ENCODE assay signal across 10 cellular contexts in genomic region chr3:50605901-50606326, GRCh38. TPM values are rescaled to one million over a fixed set of nuclear protein-coding genes. Genes with fewer than 3 reads are reported as not detected.
DNase-seq lines count a peak whose midpoint lies in the region; ATAC-seq and TF ChIP-seq lines count a peak whose summit lies in the region.
"Had no signal": no experiment of that assay in that cellular context is flagged by ENCODE, and none has a peak within 500 bp of the region (broad histone marks: within the 10 kb centered on the region; RNA-seq: fewer than 3 reads in every experiment).

No MANE protein-coding gene starts in this region.

- CTCF ChIA-PET in CD4-positive, alpha-beta T cell (lab: Charles Lee) = interaction anchor here (0.8 to 9.5 kb wide), 3 partner anchors 10 to 33 kb away, joined by 3 to 114 read pairs (median 3); no protein-coding TSS in a partner anchor

- H3K9me3 ChIP-seq in CD4-positive, alpha-beta T cell (ENCODE audit: control insufficient read depth, low read length) = no peaks in the 10 kb centered on the region
- H3K9me3 ChIP-seq in psoas muscle = no peaks in the 10 kb centered on the region

- peak overlapping the region; percentile 93 for H3K27ac Mint-ChIP-seq in CD4-positive, alpha-beta T cell
- H3K27ac Mint-ChIP-seq in effector memory CD8-positive, alpha-beta T cell = peak overlapping the region; percentile 96 to 97

- POLR2A ChIA-PET in CD4-positive, alpha-beta T cell (lab: Charles Lee) = interaction anchor here (2.7 to 20.8 kb wide), 2 partner anchors 14 to 33 kb away, joined by 14 to 446 read pairs; partner anchors contain the start of genes C3orf18 and HEMK1

- H3K9me3 Mint-ChIP-seq in CD4-positive, alpha-beta T cell = no peaks in the 10 kb centered on the region
- no peaks in the 10 kb centered on the region for H3K9me3 Mint-ChIP-seq in effector memory CD8-positive, alpha-beta T cell

- H3K27ac ChIP-seq in CD4-positive, alpha-beta T cell (ENCODE audit: low read depth, low read length) = peak overlapping the region; percentile 73
- peak overlapping the region; percentile 91 for H3K27ac ChIP-seq in psoas muscle

- no peak for TF ChIP-seq CTCF in CD4-positive, alpha-beta T cell (IDR thresholded peaks at IDR 0.05)
- TF ChIP-seq CTCF in psoas muscle (IDR thresholded peaks at IDR 0.05) = no peak

- H3K27me3 ChIP-seq in CD4-positive, alpha-beta T cell (ENCODE audit: control insufficient read depth, insufficient read depth, low read length) = no peaks in the 10 kb centered on the region
- no peaks in the 10 kb centered on the region for H3K27me3 ChIP-seq in psoas muscle (ENCODE audit: insufficient read depth in 3 of 3, low read length in 2 of 3)

- intact Hi-C loops in CD4-positive, alpha-beta T cell (cut with DNase I, micrococcal nuclease) = no loop called here
- intact Hi-C loops in psoas muscle (cut with DNase I) = loop anchor here in 1 of 2 donors (2.0 kb wide), 1 partner anchor 23 kb away; no protein-coding TSS in a partner anchor

- DNase-seq in CD4-positive, alpha-beta T cell = no peak
- DNase-seq in NCI-H69 (lab: John Stamatoyannopoulos, UW) (peak; percentile 12), psoas muscle (peak in 1 of 2 donors; percentile 79), activated gamma-delta T cell (lab: John Stamatoyannopoulos, UW) (no peak)
- DNase-seq in effector memory CD8-positive, alpha-beta T cell = no peak
- DNase-seq: effector CD4-positive, alpha-beta T cell; islet precursor cell; NCI-H1092 had no signal

- no peaks in the 10 kb centered on the region for H3K27me3 Mint-ChIP-seq in CD4-positive, alpha-beta T cell
- H3K27me3 Mint-ChIP-seq in effector memory CD8-positive, alpha-beta T cell = no peaks in the 10 kb centered on the region

- H3K4me1 Mint-ChIP-seq in CD4-positive, alpha-beta T cell (ENCODE audit: low read depth) = peaks cover 99% of the 10 kb centered on the region
- peaks cover 94% of the 10 kb centered on the region in 2 donors for H3K4me1 Mint-ChIP-seq in effector memory CD8-positive, alpha-beta T cell (ENCODE audit: low read depth in 2 of 2)

- peak overlapping the region; percentile 76 for H3K4me3 Mint-ChIP-seq in CD4-positive, alpha-beta T cell
- peak overlapping the region; percentile 97 to 99 for H3K4me3 Mint-ChIP-seq in effector memory CD8-positive, alpha-beta T cell

- peaks cover 70% of the 10 kb centered on the region for H3K36me3 Mint-ChIP-seq in CD4-positive, alpha-beta T cell (ENCODE audit: low read depth)
- peaks cover 86% of the 10 kb centered on the region for H3K36me3 Mint-ChIP-seq in effector memory CD8-positive, alpha-beta T cell (ENCODE audit: insufficient read depth)

- H3K4me3 ChIP-seq in psoas muscle = peak overlapping the region; percentile 89

- WGBS in psoas muscle, 3 donors = 31 to 69% (median 33%) methylated on average over 5 of the region's 5 CpGs

- peaks cover 89% of the 10 kb centered on the region for H3K4me1 ChIP-seq in psoas muscle

- peaks cover 15 to 33% of the 10 kb centered on the region in 2 donors for H3K36me3 ChIP-seq in psoas muscle (ENCODE audit: insufficient read depth in 1 of 2, low read depth in 1 of 2)

- ATAC-seq in CD4-positive, alpha-beta T cell (ENCODE audit: poor library complexity) = no peak
- no peak for ATAC-seq in effector memory CD8-positive, alpha-beta T cell (replicated peaks)
- peak; percentile 12 to 55 (median 34) for ATAC-seq in psoas muscle
- no peak for ATAC-seq in HG02973 (IDR thresholded peaks at IDR 0.05; ENCODE audit: unreplicated experiment)
- ATAC-seq in HG03159 (IDR thresholded peaks at IDR 0.05; ENCODE audit: unreplicated experiment) = no peak

RNA-seq across cellular contexts. Expression of gene CISH, which starts 5.7 kb away (rescaled TPM):
- total RNA-seq in CD4-positive, alpha-beta T cell = 1 to 10 TPM; 3.5 to 3.7 TPM
- total RNA-seq in psoas muscle = 10 to 100 TPM; 16.9 to 75.1 (median 50.4) TPM
- 10 to 100 TPM; 12.8 to 36.5 (median 18.5) TPM for polyA plus RNA-seq in psoas muscle

RNA-seq across cellular contexts. Expression of gene MAPKAPK3, which starts 11.0 kb away (rescaled TPM):
- total RNA-seq in CD4-positive, alpha-beta T cell = 10 to 100 TPM; 16.4 to 16.6 TPM
- 100 to 1,000 TPM in 3 of 4 donors, 10 to 100 TPM in 1; 88.2 to 277 (median 187) TPM for total RNA-seq in psoas muscle
- 100 to 1,000 TPM; 213 to 409 (median 328) TPM for polyA plus RNA-seq in psoas muscle

RNA-seq across cellular contexts. Expression of gene HEMK1, which starts 36.6 kb away (rescaled TPM):
- total RNA-seq in CD4-positive, alpha-beta T cell = 10 to 100 TPM; 12.4 to 14.6 TPM
- total RNA-seq in psoas muscle = 10 to 100 TPM in 2 of 4 donors, 1 to 10 TPM in 2; 6.1 to 16.2 (median 9.3) TPM
- polyA plus RNA-seq in psoas muscle = 10 to 100 TPM in 1 of 3 donors, 1 to 10 TPM in 2; 6.4 to 12.8 (median 10.0) TPM

RNA-seq across cellular contexts. Expression of gene C3orf18, which starts 38.4 kb away (rescaled TPM):
- total RNA-seq in CD4-positive, alpha-beta T cell = 1 to 10 TPM; 3.9 to 5.2 TPM
- 10 to 100 TPM in 3 of 4 donors, 1 to 10 TPM in 1; 7.3 to 30.1 (median 15.2) TPM for total RNA-seq in psoas muscle
- polyA plus RNA-seq in psoas muscle = 10 to 100 TPM; 14.0 to 26.3 (median 18.8) TPM

Comparison
In these comparisons a context has a peak if more than half of its experiments do, and no peak if none do; other contexts are left out.
1. ATAC-seq: peak in psoas muscle (4 of 4); none in CD4-positive, alpha-beta T cell (single experiment), effector memory CD8-positive, alpha-beta T cell (single experiment), HG02973 (single experiment) and HG03159 (single experiment).
2. RNA of gene MAPKAPK3, which starts 11.0 kb away (total RNA-seq): 88.2 to 277 TPM in psoas muscle; 16.4 to 16.6 TPM in CD4-positive, alpha-beta T cell; every median in the first group is over 4 times any median in the second.